Comparison of ENCODE assay signal across 23 cellular contexts in the genomic region with DNA sequence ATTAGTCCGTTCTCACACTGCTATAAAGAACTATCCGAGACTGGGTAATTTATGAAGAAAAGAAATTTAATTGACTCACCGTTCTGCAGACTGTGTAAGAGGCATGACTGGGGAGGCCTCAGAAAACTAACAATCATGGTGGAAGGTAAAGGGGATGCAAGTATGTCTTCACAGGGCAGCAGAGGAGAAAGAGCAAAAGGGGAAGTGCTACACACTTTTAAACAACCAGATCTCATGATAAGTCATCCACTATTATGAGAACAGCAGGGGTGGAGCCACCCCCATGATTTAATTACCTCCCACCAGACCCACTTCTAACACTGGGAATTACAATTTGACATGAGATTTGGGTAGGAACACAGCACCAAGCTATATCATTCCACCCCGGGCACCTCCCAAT.
"Had no signal": no experiment of that assay in that cellular context is flagged by ENCODE, and none has a peak within 500 bp of the region (broad histone marks: within the 10 kb centered on the region; RNA-seq: fewer than 3 reads in every experiment).

No MANE protein-coding gene starts in this region.

- FAIRE-seq: frontal cortex, islet of Langerhans, pancreas, small intestine, urothelium cell line had no signal

- H3K9me3 ChIP-seq: pancreas had no signal

- H3K27me3 Mint-ChIP-seq: progenitor cell of endocrine pancreas had no signal

- H3K4me1 Mint-ChIP-seq: naive B cell, nephron had no signal

- H3K4me3 ChIP-seq: dorsolateral prefrontal cortex, heart right ventricle, pancreas, stomach, thoracic aorta had no signal

- H3K27ac Mint-ChIP-seq: naive B cell, nephron, progenitor cell of endocrine pancreas had no signal

- H3K36me3 ChIP-seq: heart right ventricle, pancreas, stomach, thoracic aorta had no signal

- DNase-seq: dorsolateral prefrontal cortex; effector CD8-positive, alpha-beta T cell; heart right ventricle; hypothalamus; kidney glomerular epithelial cell; mesendoderm; naive B cell; occipital lobe; pancreas; right cardiac atrium; small intestine; stimulated activated CD4-positive, alpha-beta T cell treated with anti-CD3 and anti-CD28 coated beads, Interleukin-12 subunit alpha, Interleukin-12 subunit beta, amount 100 ng/mL, for 4 hours; stimulated activated naive CD4-positive, alpha-beta T cell; stomach; substantia nigra; trophoblast cell had no signal

- H3K4me3 Mint-ChIP-seq: naive B cell, nephron had no signal

- ATAC-seq: esophagus mucosa, heart right ventricle, pancreas, right cardiac atrium had no signal

- H3K27ac ChIP-seq: dorsolateral prefrontal cortex, heart right ventricle, pancreas, stomach, thoracic aorta had no signal

- H3K4me1 ChIP-seq: heart right ventricle, pancreas, stomach had no signal

- H3K27me3 ChIP-seq: dorsolateral prefrontal cortex, pancreas, stomach had no signal
